ENCODE assay signal across 12 cellular contexts in genomic region chr7:4163565-4164203, GRCh38.
DNase-seq lines count a peak whose midpoint lies in the region; ATAC-seq and TF ChIP-seq lines count a peak whose summit lies in the region.
"Had no signal": no experiment of that assay in that cellular context is flagged by ENCODE, and none has a peak within 500 bp of the region (broad histone marks: within the 10 kb centered on the region; RNA-seq: fewer than 3 reads in every experiment).

No MANE protein-coding gene starts in this region.

- no peak overlapping the region for H3K4ac ChIP-seq in neuronal stem cell (ENCODE audit: low read length)

- H3K4me1 ChIP-seq in right atrium auricular region (no peaks in the 10 kb centered on the region), neuronal stem cell (ENCODE audit: control insufficient read depth in 2 of 2, insufficient read depth in 1 of 2, low read depth in 1 of 2, low read length in 2 of 2) (peaks cover 0 to 11% of the 10 kb centered on the region in 2 donors), esophagus squamous epithelium (no peaks in the 10 kb centered on the region)

- no peak overlapping the region for H2AK5ac ChIP-seq in neuronal stem cell (ENCODE audit: low read depth, low read length)

- peak overlapping the region; percentile 29 for H3K18ac ChIP-seq in neuronal stem cell (ENCODE audit: low read length)

- H4K8ac ChIP-seq in neuronal stem cell (ENCODE audit: low read depth, low read length) = no peak overlapping the region

- DNase-seq in Right ventricle myocardium inferior (ENCODE audit: missing footprints) = peak; percentile 57
- DNase-seq in right atrium auricular region (ENCODE audit: low spot score) = no peak
- peak; percentile 8 for DNase-seq in NCI-H187 treated with DMSO at 0.1 percent for 48 hours (lab: John Stamatoyannopoulos, UW)
- DNase-seq in neuronal stem cell (ENCODE audit: low spot score) = no peak
- DNase-seq in superior temporal gyrus (ENCODE audit: extremely low spot score) = peak; percentile 20
- DNase-seq in esophagus squamous epithelium (lab: John Stamatoyannopoulos, UW) = no peak
- no peak for DNase-seq in glomerular visceral epithelial cell (ENCODE audit: extremely low spot score)
- DNase-seq: C1 segment of cervical spinal cord; CD4-positive, alpha-beta memory T cell; DND-41; GF-D8; GOT3 had no signal

- no peak overlapping the region for H4K91ac ChIP-seq in neuronal stem cell (ENCODE audit: low read depth, low read length, poor library complexity)

- H2BK15ac ChIP-seq in neuronal stem cell (ENCODE audit: low read length) = no peak overlapping the region

- no peak overlapping the region for H3K23ac ChIP-seq in neuronal stem cell (ENCODE audit: low read depth, low read length, poor library complexity)

- H3K79me1 ChIP-seq in neuronal stem cell (ENCODE audit: low read depth, low read length) = no peaks in the 10 kb centered on the region

- TF ChIP-seq POLR2A in esophagus squamous epithelium (IDR thresholded peaks at IDR 0.05) = no peak

- H2BK120ac ChIP-seq in neuronal stem cell (ENCODE audit: low read depth, low read length) = no peak overlapping the region

- WGBS in neuronal stem cell (ENCODE audit: extremely low coverage in 2 of 2, insufficient read length in 2 of 2, insufficient replicate concordance in 1 of 2), 2 donors = no CpG with 5 or more reads among the region's 13 CpGs
- 76 to 92% methylated on average over 4 to 11 of the region's 13 CpGs for WGBS in esophagus squamous epithelium, 2 donors

- H3K4me3 ChIP-seq in right atrium auricular region (no peak overlapping the region), neuronal stem cell (ENCODE audit: low read length in 2 of 2) (no peak overlapping the region), esophagus squamous epithelium (no peak overlapping the region)

- no peak overlapping the region for H2BK12ac ChIP-seq in neuronal stem cell (ENCODE audit: low read length)

- H3K14ac ChIP-seq in neuronal stem cell (ENCODE audit: low read length) = no peak overlapping the region

- H3K27ac ChIP-seq in right atrium auricular region (no peak overlapping the region), neuronal stem cell (replicated peaks; ENCODE audit: low read length) (no peak overlapping the region), esophagus squamous epithelium (no peak overlapping the region)

- intact Hi-C loops in Right ventricle myocardium inferior (cut with DNase I) = no loop called here
- intact Hi-C loops in esophagus squamous epithelium (cut with DNase I) = no loop called here

- no peaks in the 10 kb centered on the region for H3K27me3 ChIP-seq in right atrium auricular region
- no peaks in the 10 kb centered on the region for H3K27me3 ChIP-seq in neuronal stem cell (ENCODE audit: control insufficient read depth in 3 of 3, insufficient read depth in 3 of 3, low read depth in 1 of 3, low read length in 3 of 3)
- peaks cover 0 to under 1% (median 0%) of the 10 kb centered on the region in 4 donors for H3K27me3 ChIP-seq in esophagus squamous epithelium

- H3K4me2 ChIP-seq in neuronal stem cell (ENCODE audit: insufficient read depth, low read length, poor library complexity, severe bottlenecking) = no peak overlapping the region

- H3K9ac ChIP-seq in neuronal stem cell (ENCODE audit: low read depth, low read length, poor library complexity) = no peak overlapping the region

- H3K36me3 ChIP-seq in right atrium auricular region (no peaks in the 10 kb centered on the region), neuronal stem cell (replicated peaks in 1 of 2; ENCODE audit: control insufficient read depth in 2 of 2, insufficient read depth in 2 of 2, low read length in 2 of 2) (no peaks in the 10 kb centered on the region), esophagus squamous epithelium (no peaks in the 10 kb centered on the region)

- ATAC-seq in Right ventricle myocardium inferior = no peak

- H2AFZ ChIP-seq in neuronal stem cell (ENCODE audit: low read length) = no peak overlapping the region

- TF ChIP-seq CTCF in right atrium auricular region (IDR thresholded peaks at IDR 0.05) (no peak), esophagus squamous epithelium (IDR thresholded peaks at IDR 0.05) (no peak)

- peak overlapping the region; percentile 46 for H2BK5ac ChIP-seq in neuronal stem cell (ENCODE audit: low read length)

- H3K9me3 ChIP-seq in right atrium auricular region (no peaks in the 10 kb centered on the region), neuronal stem cell (replicated peaks in 1 of 2; ENCODE audit: control insufficient read depth in 2 of 2, insufficient read depth in 1 of 2, low read depth in 1 of 2, low read length in 2 of 2) (peaks cover 0 to 14% of the 10 kb centered on the region in 2 donors), esophagus squamous epithelium (no peaks in the 10 kb centered on the region)

Comparison
In these comparisons a context has a peak if more than half of its experiments do, and no peak if none do; other contexts are left out.
1. DNase-seq: peak in Right ventricle myocardium inferior (single experiment), NCI-H187 treated with DMSO at 0.1 percent for 48 hours (single experiment) and superior temporal gyrus (single experiment); none in right atrium auricular region (single experiment), neuronal stem cell (single experiment), esophagus squamous epithelium (single experiment) and glomerular visceral epithelial cell (single experiment).